In the genomic region with DNA sequence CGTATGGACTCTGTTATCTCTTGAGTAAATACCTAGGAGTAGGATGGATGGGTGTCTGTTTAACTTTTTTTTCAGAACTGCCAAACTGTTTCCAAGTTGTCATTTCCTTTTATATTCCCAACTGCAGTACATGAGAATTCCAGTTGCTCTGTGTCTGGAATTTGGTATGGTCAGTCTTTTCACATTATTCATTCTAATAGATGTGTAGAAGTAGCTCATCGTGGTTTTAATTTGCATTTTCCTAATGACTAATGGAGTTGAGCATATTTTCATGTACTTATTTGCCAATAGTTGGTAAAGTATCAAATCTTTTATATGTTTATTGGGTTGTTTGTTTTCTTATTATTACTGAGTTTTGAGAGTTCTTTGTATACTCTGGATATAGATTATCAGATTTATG, we compare ENCODE assay signal across 18 cellular contexts. TPM values are rescaled to one million over a fixed set of nuclear protein-coding genes. Genes with fewer than 3 reads are reported as not detected.
A peak's percentile ranks its signal among the peaks of the same experiment; 100 is the strongest.
DNase-seq lines count a peak whose midpoint lies in the region; ATAC-seq, FAIRE-seq and TF ChIP-seq lines count a peak whose summit lies in the region.
"Had no signal": no experiment of that assay in that cellular context is flagged by ENCODE, and none has a peak within 500 bp of the region (broad histone marks: within the 10 kb centered on the region; RNA-seq: fewer than 3 reads in every experiment).

No MANE protein-coding gene starts in this region.

- ATAC-seq in body of pancreas (no peak), HepG2 (no peak)
- ATAC-seq in CD8-positive, alpha-beta T cell = no peak

- WGBS in body of pancreas, 2 donors = 21 to 30% methylated on average over 2 of the region's 2 CpGs
- WGBS in HepG2 (ENCODE audit: low lambda C conversion rate) = 60% methylated on average over 2 of the region's 2 CpGs

- TF ChIP-seq CTCF in HFFc6 (IDR thresholded peaks at IDR 0.05) = no peak
- no peak for TF ChIP-seq CTCF in body of pancreas (IDR thresholded peaks at IDR 0.05)
- no peak for TF ChIP-seq CTCF in HepG2 (CRISPR knock-in tag; IDR thresholded peaks at IDR 0.05)
- TF ChIP-seq CTCF in CD8-positive, alpha-beta T cell (IDR thresholded peaks at IDR 0.05) = no peak
- TF ChIP-seq CTCF in dorsolateral prefrontal cortex (IDR thresholded peaks at IDR 0.05 in 54 of 56, conservative IDR thresholded peaks at IDR 0.05 in 2 of 56; ENCODE audit: low read depth in 1 of 56, partially characterized antibody in 56 of 56) = no peak

- H3K4me3 Mint-ChIP-seq in HFFc6 = no peak overlapping the region; the same call in 1 of the 2 replicates
- H3K4me3 Mint-ChIP-seq in CD8-positive, alpha-beta T cell = no peak overlapping the region
- H3K4me3 Mint-ChIP-seq: activated T-helper 1 cell treated with anti-CD3 and anti-CD28 coated beads, Interleukin-12 subunit alpha, Interleukin-12 subunit beta, Interleukin-2, Interleukin-4 antibody, amounts not matched to agents 30 ng/mL and 10 ng/mL and 1 ng/mL, durations not matched to agents 14 hours and 24 hours and 36 hours; CD14-positive monocyte had no signal

- BruUV-seq in HepG2 (replicated peaks; lab: Mats Ljungman, UMichigan) = no TSS peak

- H3K4me2 ChIP-seq in HepG2 (ENCODE audit: low read depth, low read length) = 0 out of 2 replicates have a peak overlapping the region, but pooled peaks have one; percentile 9

- POLR2A ChIA-PET in HepG2 (lab: Yijun Ruan, JAX) = no interaction called here
- POLR2A ChIA-PET in CD8-positive, alpha-beta T cell (lab: Charles Lee) = no interaction called here

- no peaks in the 10 kb centered on the region for H3K36me3 ChIP-seq in body of pancreas (replicated peaks in 1 of 2; ENCODE audit: insufficient read depth in 1 of 2, low read depth in 2 of 2)
- H3K36me3 ChIP-seq in HepG2 (replicated peaks in 1 of 2; ENCODE audit: control insufficient read depth in 1 of 2, insufficient read depth in 2 of 2, low read length in 2 of 2) = no peaks in the 10 kb centered on the region
- H3K36me3 ChIP-seq in stomach smooth muscle (ENCODE audit: control insufficient read depth in 2 of 2, insufficient read depth in 2 of 2, low read length in 2 of 2) = no peaks in the 10 kb centered on the region
- H3K36me3 ChIP-seq in CD8-positive, alpha-beta T cell (ENCODE audit: insufficient read depth, low read length) = no peaks in the 10 kb centered on the region
- H3K36me3 ChIP-seq: SJSA1 had no signal

- intact Hi-C loops in body of pancreas (cut with DNase I) (no loop called here), HepG2 (cut with micrococcal nuclease; ENCODE audit: unreplicated experiment) (no loop called here), dorsolateral prefrontal cortex (cut with DNase I) (no loop called here)
- intact Hi-C loops in CD8-positive, alpha-beta T cell (cut with DNase I, micrococcal nuclease) = loop anchor here in 1 of 2 experiments (2.0 kb wide), 1 partner anchor 13 kb away; no protein-coding TSS in a partner anchor

- no peak overlapping the region for H3K27ac Mint-ChIP-seq in HFFc6
- no peak overlapping the region for H3K27ac Mint-ChIP-seq in CD8-positive, alpha-beta T cell
- H3K27ac Mint-ChIP-seq: activated T-helper 1 cell treated with anti-CD3 and anti-CD28 coated beads, Interleukin-12 subunit alpha, Interleukin-12 subunit beta, Interleukin-2, Interleukin-4 antibody, amounts not matched to agents 30 ng/mL and 10 ng/mL and 1 ng/mL, durations not matched to agents 14 hours and 24 hours and 36 hours; CD14-positive monocyte had no signal

- TF ChIP-seq RAD21 in HepG2 (CRISPR knock-in tag; IDR thresholded peaks at IDR 0.05) = no peak

- peaks cover 47% of the 10 kb centered on the region for H3K79me2 ChIP-seq in HepG2 (ENCODE audit: insufficient read depth, low read length)

- TF ChIP-seq POLR2A in body of pancreas (IDR thresholded peaks at IDR 0.05) (no peak), HepG2 (IDR thresholded peaks at IDR 0.05; ENCODE audit: insufficient read depth in 1 of 2, low read depth in 2 of 2, low read length in 2 of 2) (no peak)

- H3K9me3 ChIP-seq in body of pancreas (no peaks in the 10 kb centered on the region), HepG2 (ENCODE audit: low read length) (no peaks in the 10 kb centered on the region), stomach smooth muscle (ENCODE audit: control insufficient read depth in 2 of 2, low read length in 2 of 2) (no peaks in the 10 kb centered on the region)
- H3K9me3 ChIP-seq in CD8-positive, alpha-beta T cell (ENCODE audit: low read length) = no peaks in the 10 kb centered on the region
- H3K9me3 ChIP-seq: mucosa of descending colon, SJSA1, testis had no signal

- DNase-seq in HFFc6 (peak; percentile 29), body of pancreas (no peak), HepG2 (ENCODE audit: low spot score) (no peak), dorsolateral prefrontal cortex (no peak), NCI-H187 treated with DMSO at 0.1 percent for 48 hours (lab: John Stamatoyannopoulos, UW) (no peak), NCI-H1436 (lab: John Stamatoyannopoulos, UW) (no peak)
- DNase-seq in CD8-positive, alpha-beta T cell = no peak
- DNase-seq: activated CD4-positive, alpha-beta T cell treated with anti-CD3 and anti-CD28 coated beads, Interleukin-2, amount 50 U/mL, for 48 hours; mucosa of descending colon; MV-4-11; NCI-H2171 treated with DMSO at 0.1 percent for 48 hours; testis had no signal

- peaks cover 43% of the 10 kb centered on the region for H3K4me1 Mint-ChIP-seq in HFFc6 (ENCODE audit: low read depth)
- peaks cover 47% of the 10 kb centered on the region for H3K4me1 Mint-ChIP-seq in CD8-positive, alpha-beta T cell (ENCODE audit: low read depth)

- TF ChIP-seq EP300 in HepG2 (IDR thresholded peaks at IDR 0.05; ENCODE audit: low read depth in 2 of 2, low read length in 2 of 2) = no peak
- no peak for TF ChIP-seq EP300 in HepG2 (CRISPR knock-in tag; IDR thresholded peaks at IDR 0.05; ENCODE audit: borderline replicate concordance)

- H3K27me3 Mint-ChIP-seq in HFFc6 (ENCODE audit: insufficient read depth) = no peaks in the 10 kb centered on the region
- no peaks in the 10 kb centered on the region for H3K27me3 Mint-ChIP-seq in CD8-positive, alpha-beta T cell (ENCODE audit: low read depth)

- H3K4me3 ChIP-seq in body of pancreas (no peak overlapping the region), HepG2 (replicated peaks in 1 of 3; ENCODE audit: insufficient read depth in 1 of 3, low read depth in 2 of 3, low read length in 3 of 3) (no peak overlapping the region), stomach smooth muscle (ENCODE audit: low read length in 2 of 2) (no peak overlapping the region), dorsolateral prefrontal cortex (no peak overlapping the region)
- H3K4me3 ChIP-seq in CD8-positive, alpha-beta T cell (ENCODE audit: low read depth, low read length) = no peak overlapping the region
- H3K4me3 ChIP-seq: SJSA1, testis had no signal

- no peak for FAIRE-seq in HepG2 (lab: Jason Lieb, UNC)
- FAIRE-seq: GM12892, HTR-8/SVneo had no signal

- no peaks in the 10 kb centered on the region; the same call in 1 of the 2 replicates for H3K36me3 Mint-ChIP-seq in HFFc6 (ENCODE audit: low read depth)
- H3K36me3 Mint-ChIP-seq in CD8-positive, alpha-beta T cell = peaks cover 6% of the 10 kb centered on the region
- H3K36me3 Mint-ChIP-seq: CD14-positive monocyte had no signal

- H4K20me1 ChIP-seq in HepG2 (ENCODE audit: insufficient read depth, low read length) = no peaks in the 10 kb centered on the region

- CTCF ChIA-PET in HepG2 (lab: Yijun Ruan, JAX; ENCODE audit: low intra/inter-chr PET ratio, low total read pairs) = no interaction called here
- CTCF ChIA-PET in CD8-positive, alpha-beta T cell (lab: Charles Lee) = interaction anchor here (1.3 kb wide), 1 partner anchor 178 kb away, joined by 3 read pairs; the partner anchor contains the start of gene ERCC4

- in situ Hi-C loops in HepG2 (cut with HindIII; ENCODE audit: extremely low pct_ligation_motif_present, low pct_unique_long_range_greater_than_20kb) = no loop called here

- H3K4me1 ChIP-seq in body of pancreas (peaks cover 94% of the 10 kb centered on the region), HepG2 (ENCODE audit: insufficient read depth, low read length) (peaks cover 49% of the 10 kb centered on the region), stomach smooth muscle (ENCODE audit: control insufficient read depth, insufficient read depth, low read length) (peaks cover 5% of the 10 kb centered on the region)
- no peaks in the 10 kb centered on the region for H3K4me1 ChIP-seq in CD8-positive, alpha-beta T cell (ENCODE audit: insufficient read depth, low read length)

- H2AFZ ChIP-seq in HepG2 (ENCODE audit: low read length) = no peak overlapping the region

- H3K9ac ChIP-seq in HepG2 (ENCODE audit: insufficient read depth, low read depth, low read length) (no peak overlapping the region), stomach smooth muscle (ENCODE audit: low read length in 2 of 2) (no peak overlapping the region)

- H3K27ac ChIP-seq in body of pancreas (peak overlapping the region; percentile 77 to 91 (median 90)), HepG2 (ENCODE audit: extremely low read length, insufficient read depth, low read length) (peak overlapping the region; percentile 22), stomach smooth muscle (ENCODE audit: low read length) (peak overlapping the region; percentile 2), dorsolateral prefrontal cortex (peak overlapping the region in 1 of 59 donors; percentile 25)
- H3K27ac ChIP-seq in CD8-positive, alpha-beta T cell (ENCODE audit: low read depth, low read length) = no peak overlapping the region
- H3K27ac ChIP-seq: SJSA1, testis had no signal

- H3K9me3 Mint-ChIP-seq in HFFc6 = no peaks in the 10 kb centered on the region
- no peaks in the 10 kb centered on the region for H3K9me3 Mint-ChIP-seq in CD8-positive, alpha-beta T cell
- H3K9me3 Mint-ChIP-seq: activated T-helper 1 cell treated with anti-CD3 and anti-CD28 coated beads, Interleukin-12 subunit alpha, Interleukin-12 subunit beta, Interleukin-2, Interleukin-4 antibody, amounts not matched to agents 30 ng/mL and 10 ng/mL and 1 ng/mL, durations not matched to agents 14 hours and 24 hours and 36 hours had no signal

- H3K27me3 ChIP-seq in body of pancreas (no peaks in the 10 kb centered on the region), HepG2 (ENCODE audit: control insufficient read depth in 1 of 2, insufficient read depth in 2 of 2, low read length in 2 of 2) (no peaks in the 10 kb centered on the region), stomach smooth muscle (ENCODE audit: control insufficient read depth in 1 of 2, insufficient read depth in 2 of 2, low read length in 2 of 2) (no peaks in the 10 kb centered on the region), dorsolateral prefrontal cortex (no peaks in the 10 kb centered on the region)
- H3K27me3 ChIP-seq in CD8-positive, alpha-beta T cell (ENCODE audit: insufficient read depth, low read length) = no peaks in the 10 kb centered on the region
- H3K27me3 ChIP-seq: SJSA1, testis had no signal

RNA-seq across cellular contexts. Expression of gene MRTFB, which starts 27.0 kb away (rescaled TPM):
- 10 to 100 TPM; 10.3 to 16.9 (median 14.0) TPM for total RNA-seq in HFFc6 (2021; fragmentation: NEBNext Ultra II Directional; extraction: Animal tissue kit (Norgen Biotek cat#: 25700))
- total RNA-seq in body of pancreas (10 to 100 TPM; 39.2 to 46.8 TPM), HepG2 (2016; rRNA removed; fragmentation: Illumina TruSeq; extraction: Trizol) (11.4 and 17.3 TPM in 2 replicates), dorsolateral prefrontal cortex (100 to 1,000 TPM in 119 of 120 experiments, 10 to 100 TPM in 1; 76.4 to 314 (median 223) TPM)
- 4.2 and 4.8 TPM in 2 replicates for total RNA-seq in HepG2 (2016; cell fraction: cytosol; rRNA removed; fragmentation: Illumina TruSeq; extraction: Trizol; ENCODE audit: low read depth)
- 10.8 and 15.0 TPM in 2 replicates for total RNA-seq in HepG2 (2016; cell fraction: insoluble cytoplasmic fraction; rRNA removed; fragmentation: Illumina TruSeq; extraction: Trizol)
- total RNA-seq in HepG2 (2016; cell fraction: membrane; rRNA removed; fragmentation: Illumina TruSeq; extraction: Trizol) = 7.1 and 8.5 TPM in 2 replicates
- 40.5 and 44.5 TPM in 2 replicates for total RNA-seq in HepG2 (2016; cell fraction: nucleus; rRNA removed; fragmentation: Illumina TruSeq; extraction: Trizol)
- 13.1 and 14.0 TPM in 2 replicates for polyA plus RNA-seq in HepG2 (2011; rRNA removed)
- 8.5 and 10.2 TPM in 2 replicates for polyA plus RNA-seq in HepG2 (2011; cell fraction: cytosol; rRNA removed)
- 39.1 and 43.0 TPM in 2 replicates for polyA plus RNA-seq in HepG2 (2011; cell fraction: nucleus; rRNA removed)
- 13.9 and 15.8 TPM in 2 replicates for polyA plus RNA-seq in HepG2 (2012)
- polyA plus RNA-seq in HepG2 (2016; cell fraction: cytosol; fragmentation: Illumina TruSeq; extraction: Trizol; ENCODE audit: low read depth) = 1.2 and 1.9 TPM in 2 replicates
- polyA plus RNA-seq in HepG2 (2016; cell fraction: insoluble cytoplasmic fraction; fragmentation: Illumina TruSeq; extraction: Trizol; ENCODE audit: low read depth) = 14.8 and 15.2 TPM in 2 replicates
- 2.1 and 2.5 TPM in 2 replicates for polyA plus RNA-seq in HepG2 (2016; cell fraction: membrane; fragmentation: Illumina TruSeq; extraction: Trizol; ENCODE audit: low read depth)
- polyA plus RNA-seq in HepG2 (2016; cell fraction: nucleus; fragmentation: Illumina TruSeq; extraction: Trizol; ENCODE audit: insufficient read depth, low read depth) = 23.7 and 31.6 TPM in 2 replicates
- polyA minus RNA-seq in HepG2 (2011; rRNA and poly(A)+ RNA removed; ENCODE audit: low replicate concordance) = 34.7 and 53.1 TPM in 2 replicates
- polyA minus RNA-seq in HepG2 (2011; cell fraction: cytosol; rRNA and poly(A)+ RNA removed) = 14.7 and 19.0 TPM in 2 replicates
- polyA minus RNA-seq in HepG2 (2011; cell fraction: nucleus; rRNA and poly(A)+ RNA removed) = 94.1 and 111 TPM in 2 replicates
- total RNA-seq in CD8-positive, alpha-beta T cell = 10 to 100 TPM; 13.4 to 14.5 TPM
